In the genomic region with DNA sequence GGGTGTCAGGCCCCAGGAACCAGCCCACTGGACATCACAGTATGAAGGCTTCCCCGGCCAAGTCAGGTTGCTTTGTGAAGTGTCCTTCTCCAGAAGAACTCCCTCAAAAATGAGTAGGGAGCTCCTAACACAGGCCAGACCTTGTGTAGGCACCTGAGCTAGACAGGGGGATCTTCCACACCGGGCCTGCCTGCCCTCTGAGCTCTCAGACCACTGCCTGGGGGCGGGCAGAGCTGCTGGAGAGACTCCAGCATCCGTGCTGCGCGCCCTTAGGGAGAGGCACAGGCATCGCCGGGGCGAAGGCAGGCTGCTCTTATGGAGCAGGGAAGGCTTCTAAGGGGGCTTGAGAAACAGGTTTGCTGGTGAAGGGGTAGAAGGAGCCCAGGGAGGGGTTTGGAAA, we compare ENCODE assay signal across 22 cellular contexts. TPM values are rescaled to one million over a fixed set of nuclear protein-coding genes. Genes with fewer than 3 reads are reported as not detected.
DNase-seq lines count a peak whose midpoint lies in the region; ATAC-seq, FAIRE-seq and TF ChIP-seq lines count a peak whose summit lies in the region.
"Had no signal": no experiment of that assay in that cellular context is flagged by ENCODE, and none has a peak within 500 bp of the region (broad histone marks: within the 10 kb centered on the region; RNA-seq: fewer than 3 reads in every experiment).

No MANE protein-coding gene starts in this region.

- no peak for TF ChIP-seq CTCF in HepG2 (CRISPR knock-in tag; IDR thresholded peaks at IDR 0.05)
- TF ChIP-seq CTCF in right lobe of liver (IDR thresholded peaks at IDR 0.05): no peak
- no peak for TF ChIP-seq CTCF in heart left ventricle (IDR thresholded peaks at IDR 0.05)
- TF ChIP-seq CTCF in lower lobe of right lung (IDR thresholded peaks at IDR 0.05): no peak

- TF ChIP-seq EP300 in HepG2 (IDR thresholded peaks at IDR 0.05; ENCODE audit: low read depth in 2 of 2, low read length in 2 of 2) (no peak), HepG2 (CRISPR knock-in tag; IDR thresholded peaks at IDR 0.05; ENCODE audit: borderline replicate concordance) (no peak)

- WGBS in HepG2 (ENCODE audit: low lambda C conversion rate): 70% methylated on average over 6 of the region's 9 CpGs
- WGBS in right lobe of liver (ENCODE audit: insufficient coverage, low coverage, low lambda C conversion rate, missing lambda C conversion rate): 100% methylated on average over 2 of the region's 9 CpGs
- WGBS in heart left ventricle, 4 donors: 57 to 75% (median 69%) methylated on average over 6 to 9 of the region's 9 CpGs
- 96% methylated on average over 9 of the region's 9 CpGs for WGBS in aorta, 2 donors

- no peak for FAIRE-seq in HepG2 (lab: Jason Lieb, UNC)
- FAIRE-seq: GM19239 had no signal

- DNase-seq in HepG2 (ENCODE audit: low spot score) (no peak), right lobe of liver (no peak), heart left ventricle (no peak), lower lobe of right lung (no peak), aorta (no peak), SJCRH30 (no peak)
- DNase-seq: Calu3; CD4-positive, alpha-beta memory T cell; DMS53; HCEC 1CT; KBM-7; MV-4-11; NCI-H1417; NCI-H2029 treated with DMSO at 0.1 percent for 48 hours; NCI-H82; PC-9 had no signal

- H3K36me3 ChIP-seq in HepG2 (replicated peaks in 1 of 2; ENCODE audit: control insufficient read depth in 1 of 2, insufficient read depth in 2 of 2, low read length in 2 of 2) (no peaks in the 10 kb centered on the region), right lobe of liver (no peaks in the 10 kb centered on the region), heart left ventricle (no peaks in the 10 kb centered on the region), lower lobe of right lung (no peaks in the 10 kb centered on the region), aorta (ENCODE audit: control insufficient read depth in 1 of 2, insufficient read depth in 2 of 2, low read length in 1 of 2) (no peaks in the 10 kb centered on the region), SJCRH30 (no peaks in the 10 kb centered on the region)

- H3K79me2 ChIP-seq in HepG2 (ENCODE audit: insufficient read depth, low read length): no peaks in the 10 kb centered on the region

- in situ Hi-C loops in HepG2 (cut with HindIII; ENCODE audit: extremely low pct_ligation_motif_present, low pct_unique_long_range_greater_than_20kb): loop anchor here (25.0 kb wide), 1 partner anchor 792 kb away; no protein-coding TSS in a partner anchor

- BruUV-seq in HepG2 (replicated peaks; lab: Mats Ljungman, UMichigan): no TSS peak

- H3K27me3 ChIP-seq in HepG2 (ENCODE audit: control insufficient read depth in 1 of 2, insufficient read depth in 2 of 2, low read length in 2 of 2) (peaks cover 3 to 32% of the 10 kb centered on the region in 2 experiments), right lobe of liver (no peaks in the 10 kb centered on the region), heart left ventricle (peaks cover 0 to 11% (median 0%) of the 10 kb centered on the region in 9 donors), lower lobe of right lung (ENCODE audit: low read depth) (peaks cover 6% of the 10 kb centered on the region), aorta (ENCODE audit: control insufficient read depth in 1 of 2, insufficient read depth in 2 of 2, low read length in 1 of 2) (no peaks in the 10 kb centered on the region), SJCRH30 (no peaks in the 10 kb centered on the region)

- no peak overlapping the region for H3K4me2 ChIP-seq in HepG2 (ENCODE audit: low read depth, low read length)
- H3K4me2 ChIP-seq: PC-9 had no signal

- TF ChIP-seq POLR2A in HepG2 (IDR thresholded peaks at IDR 0.05; ENCODE audit: insufficient read depth in 1 of 2, low read depth in 2 of 2, low read length in 2 of 2): no peak
- no peak for TF ChIP-seq POLR2A in right lobe of liver (IDR thresholded peaks at IDR 0.05)
- no peak for TF ChIP-seq POLR2A in heart left ventricle (IDR thresholded peaks at IDR 0.05)

- no peak overlapping the region for H3K9ac ChIP-seq in HepG2 (ENCODE audit: insufficient read depth, low read depth, low read length)

- no peak overlapping the region for H3K4me3 ChIP-seq in HepG2 (replicated peaks in 1 of 3; ENCODE audit: insufficient read depth in 1 of 3, low read depth in 2 of 3, low read length in 3 of 3)
- H3K4me3 ChIP-seq in right lobe of liver: no peak overlapping the region
- no peak overlapping the region for H3K4me3 ChIP-seq in heart left ventricle
- no peak overlapping the region for H3K4me3 ChIP-seq in lower lobe of right lung
- H3K4me3 ChIP-seq in aorta (ENCODE audit: low read length in 2 of 2): no peak overlapping the region
- H3K4me3 ChIP-seq in SJCRH30: no peak overlapping the region
- H3K4me3 ChIP-seq: PC-9 had no signal

- TF ChIP-seq RAD21 in HepG2 (CRISPR knock-in tag; IDR thresholded peaks at IDR 0.05): no peak

- no peaks in the 10 kb centered on the region for H4K20me1 ChIP-seq in HepG2 (ENCODE audit: insufficient read depth, low read length)

- ATAC-seq in HepG2 (peak; percentile 13; the same call in 1 of the 3 replicates), right lobe of liver (no peak), heart left ventricle (peak in 3 of 4 donors; percentile 17 to 36 (median 20)), lower lobe of right lung (peak in 1 of 2 donors; percentile 22), aorta (ENCODE audit: low FRiP score) (peak; percentile 16), GM18502 (IDR thresholded peaks at IDR 0.05; ENCODE audit: poor library complexity, unreplicated experiment) (no peak), GM21526 (IDR thresholded peaks at IDR 0.05; ENCODE audit: low FRiP score, unreplicated experiment) (no peak)

- no peak overlapping the region for H2AFZ ChIP-seq in HepG2 (ENCODE audit: low read length)
- H2AFZ ChIP-seq: PC-9 had no signal

- CTCF ChIA-PET in HepG2 (lab: Yijun Ruan, JAX; ENCODE audit: low intra/inter-chr PET ratio, low total read pairs): no interaction called here

- no peaks in the 10 kb centered on the region for H3K9me3 ChIP-seq in HepG2 (ENCODE audit: low read length)
- H3K9me3 ChIP-seq in right lobe of liver: no peaks in the 10 kb centered on the region
- H3K9me3 ChIP-seq in heart left ventricle: no peaks in the 10 kb centered on the region
- no peaks in the 10 kb centered on the region for H3K9me3 ChIP-seq in lower lobe of right lung
- no peaks in the 10 kb centered on the region for H3K9me3 ChIP-seq in aorta (ENCODE audit: control insufficient read depth, low read length)
- H3K9me3 ChIP-seq in SJCRH30 (replicated peaks): no peaks in the 10 kb centered on the region

- peaks cover 19% of the 10 kb centered on the region for H3K4me1 ChIP-seq in HepG2 (ENCODE audit: insufficient read depth, low read length)
- peaks cover 0 to 52% (median 26%) of the 10 kb centered on the region in 4 donors for H3K4me1 ChIP-seq in right lobe of liver
- H3K4me1 ChIP-seq in heart left ventricle: peaks cover 0 to 73% (median 36%) of the 10 kb centered on the region in 12 donors
- peaks cover 58% of the 10 kb centered on the region for H3K4me1 ChIP-seq in lower lobe of right lung
- H3K4me1 ChIP-seq in aorta (ENCODE audit: control insufficient read depth in 1 of 2, insufficient read depth in 2 of 2, low read length in 2 of 2): peaks cover 0 to 4% of the 10 kb centered on the region in 2 donors
- peaks cover 10% of the 10 kb centered on the region for H3K4me1 ChIP-seq in SJCRH30

- intact Hi-C loops in HepG2 (cut with micrococcal nuclease; ENCODE audit: unreplicated experiment) (no loop called here), right lobe of liver (cut with DNase I) (no loop called here), heart left ventricle (cut with DNase I) (no loop called here), lower lobe of right lung (cut with DNase I) (no loop called here), aorta (cut with DNase I) (no loop called here)

- H3K27ac ChIP-seq in HepG2 (ENCODE audit: extremely low read length, insufficient read depth, low read length) (no peak overlapping the region), right lobe of liver (no peak overlapping the region), heart left ventricle (peak overlapping the region in 11 of 12 donors; percentile 39 to 86 (median 74)), lower lobe of right lung (peak overlapping the region; percentile 56), aorta (ENCODE audit: low read depth in 1 of 2, low read length in 2 of 2) (no peak overlapping the region), SJCRH30 (no peak overlapping the region)
- H3K27ac ChIP-seq: PC-9 had no signal

- POLR2A ChIA-PET in HepG2 (lab: Yijun Ruan, JAX): no interaction called here

RNA-seq across cellular contexts. Expression of a gene that starts 4.3 kb away (rescaled TPM):
- total RNA-seq in HepG2 (2016; rRNA removed; fragmentation: Illumina TruSeq; extraction: Trizol) (not detected in 2 replicates), right lobe of liver (under 1 TPM; 0.05 to 0.80 (median 0.11) TPM), heart left ventricle (10 to 100 TPM in 2 of 9 donors, 1 to 10 TPM in 7; 3.3 to 29.4 (median 7.2) TPM), lower lobe of right lung (12.9 TPM), aorta (1 to 10 TPM; 2.0 to 3.5 TPM)
- total RNA-seq in HepG2 (2016; cell fraction: cytosol; rRNA removed; fragmentation: Illumina TruSeq; extraction: Trizol; ENCODE audit: low read depth): not detected in 2 replicates
- not detected in 2 replicates for total RNA-seq in HepG2 (2016; cell fraction: insoluble cytoplasmic fraction; rRNA removed; fragmentation: Illumina TruSeq; extraction: Trizol)
- not detected in 2 replicates for total RNA-seq in HepG2 (2016; cell fraction: membrane; rRNA removed; fragmentation: Illumina TruSeq; extraction: Trizol)
- total RNA-seq in HepG2 (2016; cell fraction: nucleus; rRNA removed; fragmentation: Illumina TruSeq; extraction: Trizol): not detected in 2 replicates
- polyA plus RNA-seq in HepG2 (2011; rRNA removed) (not detected in 2 replicates), heart left ventricle (1 to 10 TPM; 1.4 to 3.0 TPM), aorta (1 to 10 TPM in 1 of 2 donors, under 1 TPM in 1; 0.31 to 1.6 TPM)
- not detected in 2 replicates for polyA plus RNA-seq in HepG2 (2011; cell fraction: cytosol; rRNA removed)
- not detected in 2 replicates for polyA plus RNA-seq in HepG2 (2011; cell fraction: nucleus; rRNA removed)
- not detected in 2 replicates for polyA plus RNA-seq in HepG2 (2012)
- polyA plus RNA-seq in HepG2 (2016; cell fraction: cytosol; fragmentation: Illumina TruSeq; extraction: Trizol; ENCODE audit: low read depth): not detected in 2 replicates
- not detected in 2 replicates for polyA plus RNA-seq in HepG2 (2016; cell fraction: insoluble cytoplasmic fraction; fragmentation: Illumina TruSeq; extraction: Trizol; ENCODE audit: low read depth)
- not detected in 2 replicates for polyA plus RNA-seq in HepG2 (2016; cell fraction: membrane; fragmentation: Illumina TruSeq; extraction: Trizol; ENCODE audit: low read depth)
- not detected in 2 replicates for polyA plus RNA-seq in HepG2 (2016; cell fraction: nucleus; fragmentation: Illumina TruSeq; extraction: Trizol; ENCODE audit: insufficient read depth, low read depth)
- not detected in 2 replicates for polyA minus RNA-seq in HepG2 (2011; rRNA and poly(A)+ RNA removed; ENCODE audit: low replicate concordance)
- not detected in 2 replicates for polyA minus RNA-seq in HepG2 (2011; cell fraction: cytosol; rRNA and poly(A)+ RNA removed)
- not detected in 2 replicates for polyA minus RNA-seq in HepG2 (2011; cell fraction: nucleus; rRNA and poly(A)+ RNA removed)
- 3.1 and 3.2 TPM in 2 replicates for total RNA-seq in SJCRH30 (2014; rRNA removed; shearing (Covaris generic))
- total RNA-seq: Calu3, NCI-H460 had no signal
- polyA plus RNA-seq: BJ; CD4-positive, alpha-beta memory T cell had no signal

RNA-seq across cellular contexts. Expression of a gene that starts 28.4 kb away (rescaled TPM):
- total RNA-seq in HepG2 (2016; rRNA removed; fragmentation: Illumina TruSeq; extraction: Trizol) (not detected in 2 replicates), right lobe of liver (not detected), heart left ventricle (under 1 TPM in 4 of 9 donors, not detected in 5; 0.16 to 0.50 (median 0.31) TPM), lower lobe of right lung (0.18 TPM), aorta (under 1 TPM; 0.19 to 0.24 TPM)
- total RNA-seq in HepG2 (2016; cell fraction: cytosol; rRNA removed; fragmentation: Illumina TruSeq; extraction: Trizol; ENCODE audit: low read depth): not detected in 2 replicates
- total RNA-seq in HepG2 (2016; cell fraction: insoluble cytoplasmic fraction; rRNA removed; fragmentation: Illumina TruSeq; extraction: Trizol): not detected in 2 replicates
- total RNA-seq in HepG2 (2016; cell fraction: membrane; rRNA removed; fragmentation: Illumina TruSeq; extraction: Trizol): not detected in 2 replicates
- total RNA-seq in HepG2 (2016; cell fraction: nucleus; rRNA removed; fragmentation: Illumina TruSeq; extraction: Trizol): not detected in 2 replicates
- polyA plus RNA-seq in HepG2 (2011; rRNA removed) (not detected in 2 replicates), heart left ventricle (under 1 TPM in 1 of 2 donors, not detected in 1; 0.08 TPM), aorta (not detected)
- not detected in 2 replicates for polyA plus RNA-seq in HepG2 (2011; cell fraction: cytosol; rRNA removed)
- not detected in 2 replicates for polyA plus RNA-seq in HepG2 (2011; cell fraction: nucleus; rRNA removed)
- polyA plus RNA-seq in HepG2 (2012): not detected in 2 replicates
- not detected in 2 replicates for polyA plus RNA-seq in HepG2 (2016; cell fraction: cytosol; fragmentation: Illumina TruSeq; extraction: Trizol; ENCODE audit: low read depth)
- not detected in 2 replicates for polyA plus RNA-seq in HepG2 (2016; cell fraction: insoluble cytoplasmic fraction; fragmentation: Illumina TruSeq; extraction: Trizol; ENCODE audit: low read depth)
- polyA plus RNA-seq in HepG2 (2016; cell fraction: membrane; fragmentation: Illumina TruSeq; extraction: Trizol; ENCODE audit: low read depth): not detected in 2 replicates
- polyA plus RNA-seq in HepG2 (2016; cell fraction: nucleus; fragmentation: Illumina TruSeq; extraction: Trizol; ENCODE audit: insufficient read depth, low read depth): not detected in 2 replicates
- polyA minus RNA-seq in HepG2 (2011; rRNA and poly(A)+ RNA removed; ENCODE audit: low replicate concordance): not detected in 2 replicates
- not detected in 2 replicates for polyA minus RNA-seq in HepG2 (2011; cell fraction: cytosol; rRNA and poly(A)+ RNA removed)
- polyA minus RNA-seq in HepG2 (2011; cell fraction: nucleus; rRNA and poly(A)+ RNA removed): not detected in 2 replicates
- total RNA-seq in SJCRH30 (2014; rRNA removed; shearing (Covaris generic)): not detected in 2 replicates
- total RNA-seq: A172, Calu3, NCI-H460, PC-9 had no signal
- polyA plus RNA-seq: BJ had no signal

RNA-seq across cellular contexts. Expression of a gene that starts 47.2 kb away (rescaled TPM):
- total RNA-seq in HepG2 (2016; rRNA removed; fragmentation: Illumina TruSeq; extraction: Trizol) (0.11 TPM in 1 of 2 replicates, not detected in the other), right lobe of liver (under 1 TPM in 1 of 6 experiments, not detected in 5; 0.22 TPM), heart left ventricle (not detected), lower lobe of right lung (not detected), aorta (not detected)
- total RNA-seq in HepG2 (2016; cell fraction: cytosol; rRNA removed; fragmentation: Illumina TruSeq; extraction: Trizol; ENCODE audit: low read depth): not detected in 2 replicates
- not detected in 2 replicates for total RNA-seq in HepG2 (2016; cell fraction: insoluble cytoplasmic fraction; rRNA removed; fragmentation: Illumina TruSeq; extraction: Trizol)
- total RNA-seq in HepG2 (2016; cell fraction: membrane; rRNA removed; fragmentation: Illumina TruSeq; extraction: Trizol): not detected in 2 replicates
- total RNA-seq in HepG2 (2016; cell fraction: nucleus; rRNA removed; fragmentation: Illumina TruSeq; extraction: Trizol): not detected in 2 replicates
- polyA plus RNA-seq in HepG2 (2011; rRNA removed) (0.03 TPM in 1 of 2 replicates, not detected in the other), heart left ventricle (under 1 TPM in 1 of 2 donors, not detected in 1; 0.01 TPM), aorta (not detected)
- polyA plus RNA-seq in HepG2 (2011; cell fraction: cytosol; rRNA removed): 0.03 TPM in 1 of 2 replicates, not detected in the other
- 0.19 and 0.28 TPM in 2 replicates for polyA plus RNA-seq in HepG2 (2011; cell fraction: nucleus; rRNA removed)
- polyA plus RNA-seq in HepG2 (2012): 0.17 TPM in 1 of 2 replicates, not detected in the other
- not detected in 2 replicates for polyA plus RNA-seq in HepG2 (2016; cell fraction: cytosol; fragmentation: Illumina TruSeq; extraction: Trizol; ENCODE audit: low read depth)
- not detected in 2 replicates for polyA plus RNA-seq in HepG2 (2016; cell fraction: insoluble cytoplasmic fraction; fragmentation: Illumina TruSeq; extraction: Trizol; ENCODE audit: low read depth)
- not detected in 2 replicates for polyA plus RNA-seq in HepG2 (2016; cell fraction: membrane; fragmentation: Illumina TruSeq; extraction: Trizol; ENCODE audit: low read depth)
- polyA plus RNA-seq in HepG2 (2016; cell fraction: nucleus; fragmentation: Illumina TruSeq; extraction: Trizol; ENCODE audit: insufficient read depth, low read depth): 0.26 and 0.28 TPM in 2 replicates
- not detected in 2 replicates for polyA minus RNA-seq in HepG2 (2011; rRNA and poly(A)+ RNA removed; ENCODE audit: low replicate concordance)
- not detected in 2 replicates for polyA minus RNA-seq in HepG2 (2011; cell fraction: cytosol; rRNA and poly(A)+ RNA removed)
- polyA minus RNA-seq in HepG2 (2011; cell fraction: nucleus; rRNA and poly(A)+ RNA removed): 0.13 and 0.37 TPM in 2 replicates
- 0.03 TPM in 1 of 2 replicates, not detected in the other for total RNA-seq in SJCRH30 (2014; rRNA removed; shearing (Covaris generic))
- total RNA-seq: A172; CD4-positive, alpha-beta memory T cell; NCI-H460; PC-9 had no signal
- polyA plus RNA-seq: BJ; CD4-positive, alpha-beta memory T cell had no signal

Comparison
In these comparisons a context has a peak if more than half of its experiments do, and no peak if none do; other contexts are left out.
1. ATAC-seq: peak in HepG2 (single experiment), heart left ventricle (3 of 4) and aorta (single experiment); none in right lobe of liver (0 of 4), GM18502 (single experiment) and GM21526 (single experiment).
2. H3K27ac ChIP-seq: peak in heart left ventricle (11 of 12) and lower lobe of right lung (single experiment); none in HepG2 (single experiment), right lobe of liver (0 of 3), aorta (0 of 2) and SJCRH30 (single experiment).